ENCODE assay signal across 9 cellular contexts in genomic region chr18:49819768-49820662, GRCh38. TPM values are rescaled to one million over a fixed set of nuclear protein-coding genes. Genes with fewer than 3 reads are reported as not detected.
A peak's percentile ranks its signal among the peaks of the same experiment; 100 is the strongest.
DNase-seq lines count a peak whose midpoint lies in the region; TF ChIP-seq lines count a peak whose summit lies in the region.
"Had no signal": no experiment of that assay in that cellular context is flagged by ENCODE, and none has a peak within 500 bp of the region (broad histone marks: within the 10 kb centered on the region; RNA-seq: fewer than 3 reads in every experiment).

No MANE protein-coding gene starts in this region.

- no peak for TF ChIP-seq CTCF in GM10266 (IDR thresholded peaks at IDR 0.05; ENCODE audit: control insufficient read depth, insufficient read depth, low read depth, missing control alignments)

- peak; percentile 1 for DNase-seq in NCI-H510A treated with DMSO at 0.1 percent for 48 hours (lab: John Stamatoyannopoulos, UW)
- no peak for DNase-seq in NCI-H510A (lab: John Stamatoyannopoulos, UW)
- DNase-seq in LHCN-M2 (ENCODE audit: low read depth): peak; percentile 45
- DNase-seq in activated T-helper 1 cell treated with Interleukin-2 at 50 U/mL for 16 hours (ENCODE audit: low read depth): peak; percentile 22
- DNase-seq in stimulated activated CD8-positive, alpha-beta memory T cell treated with anti-CD3 and anti-CD28 coated beads, Interleukin-4, amount 100 ng/mL, for 48 hours: peak; percentile 46
- DNase-seq in NCI-H2227 treated with DMSO at 0.1 percent for 48 hours (lab: John Stamatoyannopoulos, UW): no peak
- DNase-seq in GM10266 (ENCODE audit: extremely low spot score): no peak
- no peak for DNase-seq in NCI-H1105 treated with DMSO at 0.1 percent for 48 hours (lab: John Stamatoyannopoulos, UW)
- DNase-seq: NCI-H2081 had no signal

RNA-seq across cellular contexts. Expression of gene ACAA2, which starts 6.7 kb away (rescaled TPM):
- total RNA-seq in LHCN-M2 (2014; rRNA removed): 80.1 and 84.1 TPM in 2 replicates
- 87.2 TPM for polyA plus RNA-seq in LHCN-M2 (2012)

Comparison
In these comparisons a context has a peak if more than half of its experiments do, and no peak if none do; other contexts are left out.
1. DNase-seq: peak in NCI-H510A treated with DMSO at 0.1 percent for 48 hours (single experiment), LHCN-M2 (single experiment), activated T-helper 1 cell treated with Interleukin-2 at 50 U/mL for 16 hours (single experiment) and stimulated activated CD8-positive, alpha-beta memory T cell treated with anti-CD3 and anti-CD28 coated beads, Interleukin-4, amount 100 ng/mL, for 48 hours (single experiment); none in NCI-H510A (single experiment), NCI-H2227 treated with DMSO at 0.1 percent for 48 hours (single experiment), GM10266 (single experiment) and NCI-H1105 treated with DMSO at 0.1 percent for 48 hours (single experiment).